Comparison of ENCODE assay signal across 8 cellular contexts in genomic region chr6:70221025-70221714, GRCh38.
DNase-seq lines count a peak whose midpoint lies in the region; ATAC-seq and TF ChIP-seq lines count a peak whose summit lies in the region.

No MANE protein-coding gene starts in this region.

- H3K9me3 ChIP-seq in heart right ventricle (no peaks in the 10 kb centered on the region), NT2/D1 (ENCODE audit: insufficient read depth, low read length) (no peaks in the 10 kb centered on the region)
- H3K9me3 ChIP-seq in naive thymus-derived CD4-positive, alpha-beta T cell (ENCODE audit: control insufficient read depth in 2 of 3, low read length in 3 of 3): no peaks in the 10 kb centered on the region

- H3K36me3 ChIP-seq in heart right ventricle (no peaks in the 10 kb centered on the region), NT2/D1 (ENCODE audit: insufficient read depth, insufficient read length, low read length) (no peaks in the 10 kb centered on the region)
- no peaks in the 10 kb centered on the region for H3K36me3 ChIP-seq in naive thymus-derived CD4-positive, alpha-beta T cell (ENCODE audit: control insufficient read depth in 2 of 3, insufficient read depth in 3 of 3, low read length in 3 of 3)

- DNase-seq in heart right ventricle: no peak
- DNase-seq in cardiac septum (ENCODE audit: low spot score): no peak
- peak; percentile 8 for DNase-seq in NT2/D1 (ENCODE audit: low read depth, low spot score)
- DNase-seq in dorsolateral prefrontal cortex: peak in 1 of 10 donors; percentile 23
- DNase-seq in naive thymus-derived CD4-positive, alpha-beta T cell: peak in 4 of 9 donors; percentile 3 to 16 (median 11)
- DNase-seq in islet precursor cell: no peak
- no peak for DNase-seq in COLO668 (lab: John Stamatoyannopoulos, UW; ENCODE audit: unreplicated experiment)

- H3K4me1 ChIP-seq in heart right ventricle: peaks cover 0 to 6% (median 0%) of the 10 kb centered on the region in 9 donors
- H3K4me1 ChIP-seq in NT2/D1 (ENCODE audit: insufficient read depth, insufficient read length): no peaks in the 10 kb centered on the region
- H3K4me1 ChIP-seq in naive thymus-derived CD4-positive, alpha-beta T cell (ENCODE audit: control insufficient read depth in 2 of 2, insufficient read depth in 2 of 2, low read length in 2 of 2): no peaks in the 10 kb centered on the region

- no peaks in the 10 kb centered on the region for H3K36me3 Mint-ChIP-seq in naive thymus-derived CD4-positive, alpha-beta T cell

- H3K4me3 Mint-ChIP-seq in naive thymus-derived CD4-positive, alpha-beta T cell: no peak overlapping the region

- TF ChIP-seq CTCF in heart right ventricle (IDR thresholded peaks at IDR 0.05) (peak; percentile 63 to 86 (median 75)), dorsolateral prefrontal cortex (IDR thresholded peaks at IDR 0.05 in 54 of 56, conservative IDR thresholded peaks at IDR 0.05 in 2 of 56; ENCODE audit: low read depth in 1 of 56, partially characterized antibody in 56 of 56) (peak; percentile 76 to 98 (median 89))

- CTCF ChIA-PET in naive thymus-derived CD4-positive, alpha-beta T cell (lab: Charles Lee): interaction anchor here (0.6 to 1.3 kb wide), 5 partner anchors 9 to 782 kb away, joined by 3 to 10 read pairs (median 3); no protein-coding TSS in a partner anchor

- no peak overlapping the region for H3K4me3 ChIP-seq in heart right ventricle
- H3K4me3 ChIP-seq in NT2/D1 (ENCODE audit: insufficient read length, low read depth): no peak overlapping the region
- peak overlapping the region in 1 of 59 donors; percentile 17 for H3K4me3 ChIP-seq in dorsolateral prefrontal cortex
- H3K4me3 ChIP-seq in naive thymus-derived CD4-positive, alpha-beta T cell (ENCODE audit: low read length): no peak overlapping the region

- ATAC-seq in heart right ventricle: peak in 1 of 8 donors; percentile 69
- ATAC-seq in HG03280 (IDR thresholded peaks at IDR 0.05; ENCODE audit: unreplicated experiment): peak; percentile 64
- ATAC-seq in naive thymus-derived CD4-positive, alpha-beta T cell: peak; percentile 50

- POLR2A ChIA-PET in naive thymus-derived CD4-positive, alpha-beta T cell (lab: Charles Lee): no interaction called here

- H3K27me3 Mint-ChIP-seq in naive thymus-derived CD4-positive, alpha-beta T cell: peaks cover 4 to 31% (median 7%) of the 10 kb centered on the region in 5 donors

- 21 to 23% methylated on average over 4 of the region's 4 CpGs for WGBS in heart right ventricle, 2 donors

- intact Hi-C loops in heart right ventricle (cut with DNase I): loop anchor here in 8 of 10 donors (2.0 to 10.0 kb wide), 13 partner anchors 61 to 791 kb away; no protein-coding TSS in a partner anchor
- intact Hi-C loops in cardiac septum (cut with DNase I): loop anchor here (5.0 to 10.0 kb wide), 2 partner anchors 64 to 146 kb away; no protein-coding TSS in a partner anchor
- intact Hi-C loops in dorsolateral prefrontal cortex (cut with DNase I): loop anchor here in 1 of 2 donors (2.0 to 5.0 kb wide), 2 partner anchors 66 to 148 kb away; no protein-coding TSS in a partner anchor
- intact Hi-C loops in naive thymus-derived CD4-positive, alpha-beta T cell (cut with micrococcal nuclease): loop anchor here (1.0 to 5.0 kb wide), 6 partner anchors 148 to 792 kb away; partner anchors contain the start of gene B3GAT2 (in 1 of the 2)

- no peak overlapping the region for H3K27ac ChIP-seq in heart right ventricle
- no peak overlapping the region for H3K27ac ChIP-seq in dorsolateral prefrontal cortex
- H3K27ac ChIP-seq in naive thymus-derived CD4-positive, alpha-beta T cell (ENCODE audit: low read depth, low read length): no peak overlapping the region

- H3K27me3 ChIP-seq in heart right ventricle (peaks cover 0 to 7% (median 0%) of the 10 kb centered on the region in 7 donors), NT2/D1 (ENCODE audit: insufficient read depth, insufficient read length) (no peaks in the 10 kb centered on the region), dorsolateral prefrontal cortex (peaks cover 0 to 4% (median 0%) of the 10 kb centered on the region in 45 donors)
- no peaks in the 10 kb centered on the region for H3K27me3 ChIP-seq in naive thymus-derived CD4-positive, alpha-beta T cell (ENCODE audit: control insufficient read depth in 2 of 2, insufficient read depth in 2 of 2, low read length in 2 of 2)

- no peak overlapping the region for H3K9ac ChIP-seq in NT2/D1 (ENCODE audit: insufficient read length, low read depth)

- H3K4me1 Mint-ChIP-seq in naive thymus-derived CD4-positive, alpha-beta T cell: peaks cover 0 to 1% (median 0%) of the 10 kb centered on the region in 7 donors

- H3K9me3 Mint-ChIP-seq in naive thymus-derived CD4-positive, alpha-beta T cell: no peaks in the 10 kb centered on the region

- H3K27ac Mint-ChIP-seq in naive thymus-derived CD4-positive, alpha-beta T cell: no peak overlapping the region
